ENCODE assay signal across 11 cellular contexts in the genomic region with DNA sequence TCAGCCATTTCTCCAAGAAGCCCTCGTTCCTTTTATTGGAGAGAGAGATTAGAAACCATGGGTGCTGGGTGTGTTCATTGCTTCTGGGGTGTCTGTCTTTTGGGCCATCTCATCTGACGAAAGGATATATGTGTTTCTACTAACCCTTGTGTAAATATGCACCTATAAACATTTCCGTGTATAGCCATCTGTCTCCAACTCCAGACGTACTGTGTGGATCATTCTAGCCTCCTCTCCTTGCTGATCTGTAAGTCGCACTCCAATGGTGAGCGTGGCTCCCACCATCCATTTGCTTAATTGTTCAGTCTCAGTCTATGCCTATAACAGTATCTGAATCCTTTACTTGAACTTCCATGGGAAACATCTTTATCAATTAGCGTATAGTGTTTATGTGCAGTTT. TPM values are rescaled to one million over a fixed set of nuclear protein-coding genes. Genes with fewer than 3 reads are reported as not detected.
DNase-seq lines count a peak whose midpoint lies in the region; ATAC-seq and TF ChIP-seq lines count a peak whose summit lies in the region.
"Had no signal": no experiment of that assay in that cellular context is flagged by ENCODE, and none has a peak within 500 bp of the region (broad histone marks: within the 10 kb centered on the region; RNA-seq: fewer than 3 reads in every experiment).

No MANE protein-coding gene starts in this region.

- H3K4me3 ChIP-seq in Karpas-422 (ENCODE audit: low read length) (peak overlapping the region; percentile 91), osteoblast (ENCODE audit: insufficient read depth, low read length) (no peak overlapping the region)

- peaks cover 31% of the 10 kb centered on the region for H3K4me1 Mint-ChIP-seq in activated CD4-positive, alpha-beta T cell treated with anti-CD3 and anti-CD28 coated beads, Interleukin-2, amount 10 ng/mL, durations not matched to agents 7 days and 5 days
- peaks cover 26% of the 10 kb centered on the region for H3K4me1 Mint-ChIP-seq in activated naive CD8-positive, alpha-beta T cell treated with anti-CD3 and anti-CD28 coated beads, Interleukin-2, amount 50 U/mL, for 24 hours

- CTCF ChIA-PET in activated CD4-positive, alpha-beta T cell treated with anti-CD3 and anti-CD28 coated beads, Interleukin-2, amount 10 ng/mL, durations not matched to agents 7 days and 5 days (lab: Charles Lee), result interaction anchor here (1.0 to 1.4 kb wide), 2 partner anchors 52 to 102 kb away, joined by 3 read pairs; no protein-coding TSS in a partner anchor

- H3K9me3 ChIP-seq in Karpas-422 (ENCODE audit: low read length) (no peaks in the 10 kb centered on the region), osteoblast (ENCODE audit: low read depth, low read length) (no peaks in the 10 kb centered on the region)
- H3K9me3 ChIP-seq: neutrophil had no signal

- DNase-seq in activated CD4-positive, alpha-beta T cell treated with anti-CD3 and anti-CD28 coated beads, Interleukin-2, amount 10 ng/mL, durations not matched to agents 7 days and 5 days, result no peak
- DNase-seq in activated CD4-positive, alpha-beta T cell treated with anti-CD3 and anti-CD28 coated beads, Interleukin-2, amount 50 U/mL, for 1 hour, result no peak
- DNase-seq in Karpas-422 (no peak), osteoblast (ENCODE audit: insufficient read length, low spot score, missing footprints) (peak; percentile 66), amniotic stem cell (lab: John Stamatoyannopoulos, UW) (no peak)
- no peak for DNase-seq in activated naive CD8-positive, alpha-beta T cell treated with anti-CD3 and anti-CD28 coated beads, Interleukin-2, amount 50 U/mL, for 24 hours
- DNase-seq in stimulated activated CD4-positive, alpha-beta T cell treated with anti-CD3 and anti-CD28 coated beads, Interleukin-15, amount 100 ng/mL, for 24 hours, result no peak
- DNase-seq: brain microvascular endothelial cell, NCI-H1694 had no signal

- H3K9me2 ChIP-seq in Karpas-422 (replicated peaks; ENCODE audit: insufficient read depth, low read length), result no peaks in the 10 kb centered on the region

- no peaks in the 10 kb centered on the region; the same call in 1 of the 2 replicates for H4K20me1 ChIP-seq in Karpas-422 (ENCODE audit: insufficient read depth, low read depth, low read length)
- peaks cover 11% of the 10 kb centered on the region for H4K20me1 ChIP-seq in osteoblast (ENCODE audit: insufficient read depth, low read length)

- POLR2A ChIA-PET in activated CD4-positive, alpha-beta T cell treated with anti-CD3 and anti-CD28 coated beads, Interleukin-2, amount 10 ng/mL, durations not matched to agents 7 days and 5 days (lab: Charles Lee), result no interaction called here

- H3K4me2 ChIP-seq in Karpas-422 (ENCODE audit: low read depth, low read length, poor library complexity, severe bottlenecking) (peak overlapping the region; percentile 88), osteoblast (ENCODE audit: insufficient read depth, low read length) (peak overlapping the region; percentile 95)

- H2AFZ ChIP-seq in Karpas-422 (ENCODE audit: low read length) (no peak overlapping the region), osteoblast (ENCODE audit: low read length) (no peak overlapping the region)

- peak overlapping the region; percentile 84; the same call in 1 of the 2 replicates for H3K9ac ChIP-seq in Karpas-422 (ENCODE audit: low read length)

- no peak overlapping the region for H3K27ac ChIP-seq in Karpas-422 (ENCODE audit: low read length)
- no peak overlapping the region for H3K27ac ChIP-seq in osteoblast (ENCODE audit: low read depth, low read length)
- H3K27ac ChIP-seq: brain microvascular endothelial cell, neutrophil had no signal

- peaks cover 22% of the 10 kb centered on the region for H3K36me3 Mint-ChIP-seq in activated CD4-positive, alpha-beta T cell treated with anti-CD3 and anti-CD28 coated beads, Interleukin-2, amount 10 ng/mL, durations not matched to agents 7 days and 5 days (ENCODE audit: low read depth)
- H3K36me3 Mint-ChIP-seq in activated naive CD8-positive, alpha-beta T cell treated with anti-CD3 and anti-CD28 coated beads, Interleukin-2, amount 50 U/mL, for 24 hours (ENCODE audit: low read depth), result peaks cover 28% of the 10 kb centered on the region

- H3K36me3 ChIP-seq in Karpas-422 (ENCODE audit: insufficient read depth, low read length) (peaks cover 38% of the 10 kb centered on the region), osteoblast (ENCODE audit: insufficient read depth, low read length) (peaks cover 7% of the 10 kb centered on the region)
- H3K36me3 ChIP-seq: brain microvascular endothelial cell, neutrophil had no signal

- H3K27ac Mint-ChIP-seq in activated CD4-positive, alpha-beta T cell treated with anti-CD3 and anti-CD28 coated beads, Interleukin-2, amount 10 ng/mL, durations not matched to agents 7 days and 5 days, result no peak overlapping the region
- H3K27ac Mint-ChIP-seq in activated naive CD8-positive, alpha-beta T cell treated with anti-CD3 and anti-CD28 coated beads, Interleukin-2, amount 50 U/mL, for 24 hours, result peak overlapping the region; percentile 11

- no peaks in the 10 kb centered on the region for H3K9me3 Mint-ChIP-seq in activated CD4-positive, alpha-beta T cell treated with anti-CD3 and anti-CD28 coated beads, Interleukin-2, amount 10 ng/mL, durations not matched to agents 7 days and 5 days
- H3K9me3 Mint-ChIP-seq in activated naive CD8-positive, alpha-beta T cell treated with anti-CD3 and anti-CD28 coated beads, Interleukin-2, amount 50 U/mL, for 24 hours, result peaks cover 5% of the 10 kb centered on the region

- peaks cover 23% of the 10 kb centered on the region for H3K4me1 ChIP-seq in Karpas-422 (ENCODE audit: low read length)
- H3K4me1 ChIP-seq in osteoblast (ENCODE audit: insufficient read depth, low read length), result peaks cover 14% of the 10 kb centered on the region

- no peak for TF ChIP-seq CTCF in osteoblast (IDR thresholded peaks at IDR 0.05; ENCODE audit: extremely low read depth, low read depth, low read length)

- ATAC-seq in activated naive CD8-positive, alpha-beta T cell treated with anti-CD3 and anti-CD28 coated beads, Interleukin-2, amount 50 U/mL, for 24 hours, result no peak
- no peak for ATAC-seq in HG02759 (IDR thresholded peaks at IDR 0.05; ENCODE audit: unreplicated experiment)

- peaks cover 53% of the 10 kb centered on the region for H3K79me2 ChIP-seq in Karpas-422 (ENCODE audit: low read length)
- H3K79me2 ChIP-seq in osteoblast (ENCODE audit: insufficient read depth, low read length), result peaks cover 29% of the 10 kb centered on the region

- peak overlapping the region; percentile 94 for H3K4me3 Mint-ChIP-seq in activated CD4-positive, alpha-beta T cell treated with anti-CD3 and anti-CD28 coated beads, Interleukin-2, amount 10 ng/mL, durations not matched to agents 7 days and 5 days
- peak overlapping the region; percentile 89 for H3K4me3 Mint-ChIP-seq in activated naive CD8-positive, alpha-beta T cell treated with anti-CD3 and anti-CD28 coated beads, Interleukin-2, amount 50 U/mL, for 24 hours

- H3K27me3 ChIP-seq in Karpas-422 (ENCODE audit: low read length) (no peaks in the 10 kb centered on the region), osteoblast (ENCODE audit: insufficient read depth, low read length) (no peaks in the 10 kb centered on the region)
- H3K27me3 ChIP-seq: brain microvascular endothelial cell, neutrophil had no signal

- no peaks in the 10 kb centered on the region for H3K27me3 Mint-ChIP-seq in activated CD4-positive, alpha-beta T cell treated with anti-CD3 and anti-CD28 coated beads, Interleukin-2, amount 10 ng/mL, durations not matched to agents 7 days and 5 days
- H3K27me3 Mint-ChIP-seq in activated naive CD8-positive, alpha-beta T cell treated with anti-CD3 and anti-CD28 coated beads, Interleukin-2, amount 50 U/mL, for 24 hours, result no peaks in the 10 kb centered on the region

RNA-seq across cellular contexts. Expression of gene RBFA, which starts 1.8 kb away (rescaled TPM):
- total RNA-seq in activated CD4-positive, alpha-beta T cell treated with anti-CD3 and anti-CD28 coated beads, Interleukin-2, amount 10 ng/mL, durations not matched to agents 7 days and 5 days, result 10 to 100 TPM; 24.2 to 25.0 TPM
- total RNA-seq in Karpas-422 (2014; rRNA removed; shearing (Covaris generic); ENCODE audit: low replicate concordance), result 68.8 and 76.4 TPM in 2 replicates
- total RNA-seq in osteoblast, result 28.9 and 29.0 TPM in 2 replicates

RNA-seq across cellular contexts. Expression of gene TXNL4A, which starts 47.6 kb away (rescaled TPM):
- 100 to 1,000 TPM; 131 TPM for total RNA-seq in activated CD4-positive, alpha-beta T cell treated with anti-CD3 and anti-CD28 coated beads, Interleukin-2, amount 10 ng/mL, durations not matched to agents 7 days and 5 days
- 128 and 186 TPM in 2 replicates for total RNA-seq in Karpas-422 (2014; rRNA removed; shearing (Covaris generic); ENCODE audit: low replicate concordance)
- 53.6 and 54.6 TPM in 2 replicates for total RNA-seq in osteoblast
